In the genomic region with DNA sequence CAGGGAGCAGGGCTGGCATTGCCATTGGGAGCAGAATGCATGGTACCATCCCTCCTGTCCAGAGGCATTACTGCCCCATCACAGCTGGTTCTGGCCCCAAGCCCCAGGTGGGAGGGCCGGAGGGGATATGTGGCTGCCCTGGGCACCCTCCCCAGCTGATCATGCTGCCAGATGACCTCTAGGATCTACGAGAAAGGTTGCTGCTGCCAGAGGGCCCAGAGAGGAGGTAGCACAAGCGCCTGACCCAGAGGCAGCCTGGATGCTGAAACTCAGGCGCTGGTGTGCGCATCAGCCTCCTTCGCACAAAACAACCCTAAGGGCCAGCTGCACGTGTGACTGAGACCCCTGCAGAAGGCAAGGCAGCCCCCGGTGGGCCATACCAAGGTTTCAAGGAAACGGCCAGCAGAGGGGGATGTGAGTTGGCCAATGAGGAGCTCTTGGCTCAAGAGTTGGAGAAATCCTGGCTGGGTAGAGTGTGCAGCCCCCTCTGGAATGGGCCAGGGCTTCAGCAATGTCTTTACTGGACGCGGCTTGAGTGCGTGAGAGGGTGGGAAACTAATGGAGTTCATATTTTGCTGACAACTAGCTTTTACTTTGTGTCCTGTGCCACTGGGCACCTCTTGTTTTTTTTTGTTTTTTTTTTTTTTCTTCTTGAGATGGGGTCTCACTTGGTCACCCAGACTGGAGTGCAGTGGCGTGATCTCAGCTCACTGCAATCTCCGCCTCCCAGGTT, we compare ENCODE assay signal across 10 cellular contexts.
A peak's percentile ranks its signal among the peaks of the same experiment; 100 is the strongest.
DNase-seq lines count a peak whose midpoint lies in the region; TF ChIP-seq lines count a peak whose summit lies in the region.
"Had no signal": no experiment of that assay in that cellular context is flagged by ENCODE, and none has a peak within 500 bp of the region (broad histone marks: within the 10 kb centered on the region; RNA-seq: fewer than 3 reads in every experiment).

No MANE protein-coding gene starts in this region.

- H3K4me3 ChIP-seq in brain microvascular endothelial cell (ENCODE audit: low read depth, low read length) (no peak overlapping the region), osteoblast (ENCODE audit: insufficient read depth, low read length) (no peak overlapping the region)
- H3K4me3 ChIP-seq: body of pancreas, spleen had no signal

- peak overlapping the region in 1 of 7 donors; percentile 21 for H3K27ac Mint-ChIP-seq in CD14-positive monocyte

- H3K36me3 Mint-ChIP-seq in CD14-positive monocyte: peaks cover 27% of the 10 kb centered on the region in 2 donors

- in situ Hi-C loops in brain microvascular endothelial cell (cut with HindIII; ENCODE audit: low pct_ligation_motif_present, low sequenced_read_pairs): no loop called here

- H3K27ac ChIP-seq in brain microvascular endothelial cell (peak overlapping the region; percentile 99), osteoblast (ENCODE audit: low read depth, low read length) (peak overlapping the region; percentile 98)
- H3K27ac ChIP-seq: body of pancreas had no signal

- peak; percentile 61 for TF ChIP-seq CTCF in CD14-positive monocyte (IDR thresholded peaks at IDR 0.05)
- TF ChIP-seq CTCF in LNCAP (IDR thresholded peaks at IDR 0.05): peak; percentile 46
- peak; percentile 34 for TF ChIP-seq CTCF in brain microvascular endothelial cell (IDR thresholded peaks at IDR 0.05; ENCODE audit: low read depth, low read length, missing control alignments)
- no peak for TF ChIP-seq CTCF in osteoblast (IDR thresholded peaks at IDR 0.05; ENCODE audit: extremely low read depth, low read depth, low read length)
- TF ChIP-seq CTCF in GM20000 (IDR thresholded peaks at IDR 0.05; ENCODE audit: extremely low read depth, missing control alignments): no peak

- peak overlapping the region; percentile 50 for H3K4me2 ChIP-seq in osteoblast (ENCODE audit: insufficient read depth, low read length)

- H3K27me3 Mint-ChIP-seq in CD14-positive monocyte (ENCODE audit: low read depth in 3 of 3): peaks cover 1 to 21% (median 6%) of the 10 kb centered on the region in 3 donors

- no peaks in the 10 kb centered on the region for H3K9me3 ChIP-seq in osteoblast (ENCODE audit: low read depth, low read length)
- H3K9me3 ChIP-seq: body of pancreas, spleen had no signal

- intact Hi-C loops in CD14-positive monocyte (cut with micrococcal nuclease): no loop called here

- H3K4me3 Mint-ChIP-seq in CD14-positive monocyte: no peak overlapping the region

- no peaks in the 10 kb centered on the region for H3K79me2 ChIP-seq in osteoblast (ENCODE audit: insufficient read depth, low read length)

- DNase-seq in CD14-positive monocyte (ENCODE audit: low spot score): no peak
- no peak for DNase-seq in brain microvascular endothelial cell
- DNase-seq in osteoblast (ENCODE audit: insufficient read length, low spot score, missing footprints): peak; percentile 27
- no peak for DNase-seq in GM20000 (ENCODE audit: low spot score)
- DNase-seq in stimulated activated CD4-positive, alpha-beta T cell treated with anti-CD3 and anti-CD28 coated beads, Interleukin-15, amount 100 ng/mL, for 24 hours: no peak
- DNase-seq in SIG-M5 treated with dmso at 0.1 percent for 504 hours (lab: John Stamatoyannopoulos, UW; ENCODE audit: unreplicated experiment): no peak
- DNase-seq in UCSD-AML1 (lab: John Stamatoyannopoulos, UW; ENCODE audit: unreplicated experiment): no peak
- DNase-seq: spleen had no signal

- no peaks in the 10 kb centered on the region for H4K20me1 ChIP-seq in osteoblast (ENCODE audit: insufficient read depth, low read length)

- H3K4me1 ChIP-seq in osteoblast (ENCODE audit: insufficient read depth, low read length): peaks cover 49% of the 10 kb centered on the region
- H3K4me1 ChIP-seq: body of pancreas had no signal

- peak overlapping the region; percentile 33 for H2AFZ ChIP-seq in osteoblast (ENCODE audit: low read length)

- peaks cover 0 to 3% (median 0%) of the 10 kb centered on the region in 7 donors for H3K9me3 Mint-ChIP-seq in CD14-positive monocyte

- peaks cover 23% of the 10 kb centered on the region for H3K4me1 Mint-ChIP-seq in CD14-positive monocyte

- H3K27me3 ChIP-seq in brain microvascular endothelial cell (replicated peaks): no peaks in the 10 kb centered on the region
- H3K27me3 ChIP-seq in osteoblast (ENCODE audit: insufficient read depth, low read length): no peaks in the 10 kb centered on the region
- H3K27me3 ChIP-seq: body of pancreas, spleen had no signal

- H3K36me3 ChIP-seq in brain microvascular endothelial cell (replicated peaks) (no peaks in the 10 kb centered on the region), osteoblast (ENCODE audit: insufficient read depth, low read length) (peaks cover 3% of the 10 kb centered on the region)
- H3K36me3 ChIP-seq: spleen had no signal

Comparison
In these comparisons a context has a peak if more than half of its experiments do, and no peak if none do; other contexts are left out.
1. CTCF ChIP-seq: peak in CD14-positive monocyte (single experiment), LNCAP (single experiment) and brain microvascular endothelial cell (single experiment); none in osteoblast (single experiment) and GM20000 (single experiment).